Comparison of ENCODE assay signal across 15 cellular contexts in the genomic region with DNA sequence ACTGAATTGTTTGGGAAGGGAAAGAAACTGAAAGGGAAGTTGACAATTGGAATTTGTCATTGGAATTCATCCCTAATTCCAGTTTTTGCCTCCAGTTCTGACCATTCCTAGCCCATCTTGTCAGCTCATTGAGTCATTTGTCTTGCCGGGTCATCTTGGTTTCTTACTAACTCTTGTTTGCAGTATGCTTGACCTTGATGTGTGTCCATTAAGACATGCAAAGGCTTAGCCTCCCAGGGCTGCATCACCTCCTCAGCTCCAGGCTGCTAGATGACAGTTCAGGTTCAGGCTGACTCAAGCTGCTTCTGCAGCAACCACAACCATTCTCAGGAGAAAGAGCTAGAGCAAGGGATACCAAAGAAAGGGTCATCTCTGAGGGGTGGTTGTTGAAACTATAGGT.
DNase-seq lines count a peak whose midpoint lies in the region; ATAC-seq, FAIRE-seq and TF ChIP-seq lines count a peak whose summit lies in the region.
"Had no signal": no experiment of that assay in that cellular context is flagged by ENCODE, and none has a peak within 500 bp of the region (broad histone marks: within the 10 kb centered on the region; RNA-seq: fewer than 3 reads in every experiment).

No MANE protein-coding gene starts in this region.

- no peaks in the 10 kb centered on the region for H4K20me1 ChIP-seq in endothelial cell of umbilical vein (replicated peaks; ENCODE audit: control insufficient read depth, extremely low read depth, insufficient read depth, low read length)

- no peak overlapping the region for H3K9ac ChIP-seq in endothelial cell of umbilical vein (replicated peaks; ENCODE audit: extremely low read depth, insufficient read depth, low read length)

- H3K4me3 ChIP-seq in Panc1 (ENCODE audit: low read depth in 2 of 2, low read length in 2 of 2) (no peak overlapping the region), endothelial cell of umbilical vein (replicated peaks in 1 of 3; ENCODE audit: insufficient read depth in 1 of 3, low read depth in 1 of 3, low read length in 3 of 3) (no peak overlapping the region)
- H3K4me3 ChIP-seq: sigmoid colon had no signal

- peak overlapping the region; percentile 14 for H2AFZ ChIP-seq in endothelial cell of umbilical vein (ENCODE audit: low read depth, low read length)

- H3K9me3 Mint-ChIP-seq in osteocyte (ENCODE audit: unreplicated experiment) = peaks cover 5% of the 10 kb centered on the region
- peaks cover 0 to 11% (median 5%) of the 10 kb centered on the region in 7 donors for H3K9me3 Mint-ChIP-seq in CD14-positive monocyte
- H3K9me3 Mint-ChIP-seq: activated B cell treated with CpG ODN at 0.5 μM for 24 hours had no signal

- peak overlapping the region; percentile 36 for H3K27ac Mint-ChIP-seq in osteocyte (ENCODE audit: unreplicated experiment)
- H3K27ac Mint-ChIP-seq in CD14-positive monocyte = no peak overlapping the region
- H3K27ac Mint-ChIP-seq: activated B cell treated with CpG ODN at 0.5 μM for 24 hours; naive thymus-derived CD4-positive, alpha-beta T cell had no signal

- H3K36me3 ChIP-seq in Panc1 (ENCODE audit: control insufficient read depth, insufficient read depth, low read length) = no peaks in the 10 kb centered on the region
- H3K36me3 ChIP-seq in endothelial cell of umbilical vein (ENCODE audit: control insufficient read depth in 2 of 2, extremely low read depth in 1 of 2, insufficient read depth in 2 of 2, low read length in 2 of 2) = no peaks in the 10 kb centered on the region
- H3K36me3 ChIP-seq: sigmoid colon had no signal

- no TSS peak for BruUV-seq in Panc1 (replicated peaks; lab: Mats Ljungman, UMichigan)
- no TSS peak for BruUV-seq in endothelial cell of umbilical vein (replicated peaks; lab: Mats Ljungman, UMichigan)

- TF ChIP-seq POLR2A in endothelial cell of umbilical vein (IDR thresholded peaks at IDR 0.05; ENCODE audit: low read depth, low read length) = no peak

- H3K4me1 ChIP-seq in Panc1 (ENCODE audit: control insufficient read depth, insufficient read depth, low read length) = no peaks in the 10 kb centered on the region
- H3K4me1 ChIP-seq in endothelial cell of umbilical vein (ENCODE audit: control insufficient read depth, extremely low read depth, insufficient read depth, low read length) = peaks cover 14% of the 10 kb centered on the region
- H3K4me1 ChIP-seq: Caco-2, sigmoid colon had no signal

- no peak for ATAC-seq in Panc1
- ATAC-seq: naive thymus-derived CD4-positive, alpha-beta T cell had no signal

- intact Hi-C loops in Panc1 (cut with micrococcal nuclease; ENCODE audit: unreplicated experiment) = no loop called here
- intact Hi-C loops in endothelial cell of umbilical vein (cut with micrococcal nuclease) = loop anchor here (10.0 kb wide), 1 partner anchor 195 kb away; no protein-coding TSS in a partner anchor
- intact Hi-C loops in CD14-positive monocyte (cut with micrococcal nuclease) = no loop called here

- CTCF ChIA-PET in Panc1 (lab: Charles Lee) = no interaction called here
- CTCF ChIA-PET in endothelial cell of umbilical vein (lab: Charles Lee) = interaction anchor here (0.8 to 1.2 kb wide), 2 partner anchors 8 to 14 kb away, joined by 3 read pairs; no protein-coding TSS in a partner anchor

- H3K79me2 ChIP-seq in endothelial cell of umbilical vein (ENCODE audit: control insufficient read depth, insufficient read depth, low read length) = no peaks in the 10 kb centered on the region

- H3K36me3 Mint-ChIP-seq in osteocyte (ENCODE audit: unreplicated experiment) = no peaks in the 10 kb centered on the region
- H3K36me3 Mint-ChIP-seq in CD14-positive monocyte = no peaks in the 10 kb centered on the region
- H3K36me3 Mint-ChIP-seq: naive thymus-derived CD4-positive, alpha-beta T cell had no signal

- dilution Hi-C loops in endothelial cell of umbilical vein (cut with MboI; ENCODE audit: extremely low pct_ligation_motif_present, low sequenced_read_pairs) = no loop called here

- in situ Hi-C loops in Panc1 (cut with HindIII; ENCODE audit: low pct_unique_long_range_greater_than_20kb, low sequenced_read_pairs) = no loop called here

- H3K4me2 ChIP-seq in endothelial cell of umbilical vein (ENCODE audit: insufficient read depth, low read length) = peak overlapping the region; percentile 4

- H3K4me1 Mint-ChIP-seq in osteocyte (ENCODE audit: unreplicated experiment) (peaks cover 25% of the 10 kb centered on the region), CD14-positive monocyte (no peaks in the 10 kb centered on the region)
- H3K4me1 Mint-ChIP-seq: activated B cell treated with CpG ODN at 0.5 μM for 24 hours; naive thymus-derived CD4-positive, alpha-beta T cell had no signal

- H3K9me3 ChIP-seq in Panc1 (ENCODE audit: control insufficient read depth, insufficient read depth, low read depth, low read length) = no peaks in the 10 kb centered on the region
- no peaks in the 10 kb centered on the region for H3K9me3 ChIP-seq in endothelial cell of umbilical vein (replicated peaks; ENCODE audit: control insufficient read depth, insufficient read depth, low read length)
- H3K9me3 ChIP-seq: Caco-2, sigmoid colon had no signal

- no peak for FAIRE-seq in endothelial cell of umbilical vein (lab: Jason Lieb, UNC)
- FAIRE-seq: frontal cortex had no signal

- peak; percentile 49 for DNase-seq in GM04504 (ENCODE audit: low read depth)
- peak; percentile 39 for DNase-seq in Panc1 (ENCODE audit: low read depth, low spot score)
- DNase-seq in endothelial cell of umbilical vein (ENCODE audit: low read depth, low spot score) = no peak
- DNase-seq in osteocyte (ENCODE audit: extremely low spot score, unreplicated experiment) = no peak
- no peak for DNase-seq in middle frontal gyrus (ENCODE audit: extremely low spot score, low spot score)
- DNase-seq in DMS114 treated with DMSO at 0.1 percent for 48 hours (lab: John Stamatoyannopoulos, UW; ENCODE audit: unreplicated experiment) = no peak
- no peak for DNase-seq in CD14-positive monocyte (ENCODE audit: low spot score)
- DNase-seq: activated B cell treated with CpG ODN at 0.5 μM for 24 hours; activated T-cell treated with anti-CD3 and anti-CD28 coated beads, Interleukin-2, amount 50 U/mL, for 48 hours; Caco-2; naive thymus-derived CD4-positive, alpha-beta T cell; NCI-H1436 treated with DMSO at 0.1 percent for 48 hours; NCI-H82; sigmoid colon had no signal

- no peaks in the 10 kb centered on the region for H3K27me3 Mint-ChIP-seq in osteocyte (ENCODE audit: unreplicated experiment)
- H3K27me3 Mint-ChIP-seq in CD14-positive monocyte (ENCODE audit: low read depth in 3 of 3) = peaks cover 0 to 3% (median 2%) of the 10 kb centered on the region in 3 donors
- H3K27me3 Mint-ChIP-seq: activated B cell treated with CpG ODN at 0.5 μM for 24 hours had no signal

- no peak overlapping the region for H3K4me3 Mint-ChIP-seq in osteocyte (ENCODE audit: unreplicated experiment)
- H3K4me3 Mint-ChIP-seq in CD14-positive monocyte = no peak overlapping the region
- H3K4me3 Mint-ChIP-seq: activated B cell treated with CpG ODN at 0.5 μM for 24 hours; naive thymus-derived CD4-positive, alpha-beta T cell had no signal

- TF ChIP-seq CTCF in Panc1 (IDR thresholded peaks at IDR 0.05) (no peak), endothelial cell of umbilical vein (IDR thresholded peaks at IDR 0.05; ENCODE audit: extremely low read depth in 1 of 2, insufficient read depth in 1 of 2, low read depth in 1 of 2, low read length in 2 of 2) (no peak), osteocyte (IDR thresholded peaks at IDR 0.05) (no peak), CD14-positive monocyte (IDR thresholded peaks at IDR 0.05) (no peak)

- POLR2A ChIA-PET in Panc1 (lab: Charles Lee) = no interaction called here
- POLR2A ChIA-PET in endothelial cell of umbilical vein (lab: Charles Lee) = no interaction called here

- H3K27me3 ChIP-seq in Panc1 (ENCODE audit: control insufficient read depth, insufficient read depth, low read length) (no peaks in the 10 kb centered on the region), endothelial cell of umbilical vein (ENCODE audit: control insufficient read depth in 2 of 2, insufficient read depth in 2 of 2, low read length in 2 of 2) (no peaks in the 10 kb centered on the region)
- H3K27me3 ChIP-seq: sigmoid colon had no signal

- H3K9me1 ChIP-seq in endothelial cell of umbilical vein (replicated peaks; ENCODE audit: control insufficient read depth, extremely low read depth, insufficient read depth, low read length) = no peaks in the 10 kb centered on the region

- no peak overlapping the region for H3K27ac ChIP-seq in Panc1 (ENCODE audit: low read length)
- peak overlapping the region; percentile 51 for H3K27ac ChIP-seq in endothelial cell of umbilical vein (ENCODE audit: insufficient read depth, low read depth, low read length)
- H3K27ac ChIP-seq: sigmoid colon had no signal

TF ChIP-seq in endothelial cell of umbilical vein, 7 proteins besides CTCF, POLR2A, EP300 and RAD21:
- TF ChIP-seq GATA2 (IDR thresholded peaks at IDR 0.05; ENCODE audit: insufficient read depth, insufficient read length, low read depth, low read length) (no peak), POLR2AphosphoS5 (IDR thresholded peaks at IDR 0.05; ENCODE audit: insufficient read depth, low read depth, low read length) (no peak), FOS (IDR thresholded peaks at IDR 0.05; ENCODE audit: borderline replicate concordance, insufficient read depth, low read length) (no peak), JUN (IDR thresholded peaks at IDR 0.05; ENCODE audit: borderline replicate concordance, insufficient read depth, insufficient read length, low read depth) (no peak), MYC (IDR thresholded peaks at IDR 0.05; ENCODE audit: low read depth, low read length) (no peak), EZH2 (IDR thresholded peaks at IDR 0.05; ENCODE audit: borderline replicate concordance, low read depth, low read length, severe bottlenecking) (no peak)
- TF ChIP-seq, protein P1, sequence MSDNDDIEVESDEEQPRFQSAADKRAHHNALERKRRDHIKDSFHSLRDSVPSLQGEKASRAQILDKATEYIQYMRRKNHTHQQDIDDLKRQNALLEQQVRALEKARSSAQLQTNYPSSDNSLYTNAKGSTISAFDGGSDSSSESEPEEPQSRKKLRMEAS (IDR thresholded peaks at IDR 0.05; ENCODE audit: insufficient read depth, insufficient read length) = no peak

Comparison
In these comparisons a context has a peak if more than half of its experiments do, and no peak if none do; other contexts are left out.
1. DNase-seq: peak in GM04504 (single experiment) and Panc1 (single experiment); none in endothelial cell of umbilical vein (single experiment), osteocyte (single experiment), middle frontal gyrus (single experiment), DMS114 treated with DMSO at 0.1 percent for 48 hours (single experiment) and CD14-positive monocyte (single experiment).